ENCODE assay signal across 20 cellular contexts in the genomic region with DNA sequence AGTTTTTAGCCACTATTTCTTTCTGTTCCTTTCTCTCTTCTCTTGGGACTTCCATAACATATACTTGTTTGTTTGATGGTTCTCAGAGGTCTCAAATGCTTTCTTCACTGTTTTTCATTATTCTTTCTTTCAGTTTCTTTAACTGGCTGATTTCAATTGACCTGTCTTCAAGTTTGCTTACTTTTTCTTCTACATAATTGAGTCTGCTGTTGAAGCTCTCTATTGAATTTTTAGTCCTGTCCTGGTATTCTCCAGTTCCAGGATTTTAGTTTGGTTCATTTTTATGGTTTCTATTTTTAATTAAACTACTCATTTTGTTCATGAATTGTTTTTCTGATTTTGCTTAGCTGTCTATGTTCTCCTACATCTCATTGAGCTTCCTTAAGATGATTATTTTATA.
A peak's percentile ranks its signal among the peaks of the same experiment; 100 is the strongest.
DNase-seq lines count a peak whose midpoint lies in the region; ATAC-seq, FAIRE-seq and TF ChIP-seq lines count a peak whose summit lies in the region.
"Had no signal": no experiment of that assay in that cellular context is flagged by ENCODE, and none has a peak within 500 bp of the region (broad histone marks: within the 10 kb centered on the region; RNA-seq: fewer than 3 reads in every experiment).

No MANE protein-coding gene starts in this region.

- TF ChIP-seq CTCF in HepG2 (CRISPR knock-in tag; IDR thresholded peaks at IDR 0.05) (no peak), right lobe of liver (IDR thresholded peaks at IDR 0.05) (no peak), OCI-LY7 (conservative IDR thresholded peaks at IDR 0.05; ENCODE audit: low read length) (no peak), type B pancreatic cell (conservative IDR thresholded peaks at IDR 0.05) (no peak)

- no peak for TF ChIP-seq RAD21 in HepG2 (CRISPR knock-in tag; IDR thresholded peaks at IDR 0.05)

- in situ Hi-C loops in HepG2 (cut with HindIII; ENCODE audit: extremely low pct_ligation_motif_present, low pct_unique_long_range_greater_than_20kb), result no loop called here

- no peak for TF ChIP-seq EP300 in HepG2 (IDR thresholded peaks at IDR 0.05; ENCODE audit: low read depth in 2 of 2, low read length in 2 of 2)
- TF ChIP-seq EP300 in HepG2 (CRISPR knock-in tag; IDR thresholded peaks at IDR 0.05; ENCODE audit: borderline replicate concordance), result no peak

- H3K4me2 ChIP-seq in HepG2 (ENCODE audit: low read depth, low read length), result no peak overlapping the region
- H3K4me2 ChIP-seq in OCI-LY7 (ENCODE audit: low read length), result no peak overlapping the region
- H3K4me2 ChIP-seq: A549; BLaER1 treated with 17β-estradiol and CSF1 and Interleukin-3, amounts not matched to agents 10 nM and 100 nM had no signal

- H3K36me3 ChIP-seq in HepG2 (replicated peaks in 1 of 2; ENCODE audit: control insufficient read depth in 1 of 2, insufficient read depth in 2 of 2, low read length in 2 of 2) (no peaks in the 10 kb centered on the region), right lobe of liver (no peaks in the 10 kb centered on the region), OCI-LY7 (ENCODE audit: insufficient read depth, low read length) (no peaks in the 10 kb centered on the region)
- H3K36me3 ChIP-seq: BLaER1 treated with 17β-estradiol and CSF1 and Interleukin-3, amounts not matched to agents 10 nM and 100 nM had no signal

- intact Hi-C loops in HepG2 (cut with micrococcal nuclease; ENCODE audit: unreplicated experiment) (no loop called here), right lobe of liver (cut with DNase I) (no loop called here), OCI-LY7 (cut with micrococcal nuclease; ENCODE audit: unreplicated experiment) (no loop called here)

- no peak overlapping the region for H3K27ac ChIP-seq in HepG2 (ENCODE audit: extremely low read length, insufficient read depth, low read length)
- no peak overlapping the region for H3K27ac ChIP-seq in right lobe of liver
- H3K27ac ChIP-seq in OCI-LY7 (ENCODE audit: low read depth, low read length, poor library complexity, severe bottlenecking), result no peak overlapping the region
- H3K27ac ChIP-seq: 22Rv1; A549; BLaER1 treated with 17β-estradiol and CSF1 and Interleukin-3, amounts not matched to agents 10 nM and 100 nM; C4-2B had no signal

- no peaks in the 10 kb centered on the region for H3K4me1 Mint-ChIP-seq in type B pancreatic cell (ENCODE audit: unreplicated experiment)

- peaks cover 82% of the 10 kb centered on the region for H3K9me3 ChIP-seq in HepG2 (ENCODE audit: low read length)
- no peaks in the 10 kb centered on the region for H3K9me3 ChIP-seq in right lobe of liver
- peaks cover 20% of the 10 kb centered on the region for H3K9me3 ChIP-seq in OCI-LY7 (ENCODE audit: low read length)
- H3K9me3 ChIP-seq: A549 had no signal

- H3K27me3 ChIP-seq in HepG2 (ENCODE audit: control insufficient read depth in 1 of 2, insufficient read depth in 2 of 2, low read length in 2 of 2) (no peaks in the 10 kb centered on the region), right lobe of liver (no peaks in the 10 kb centered on the region)
- H3K27me3 ChIP-seq: BLaER1 treated with 17β-estradiol and CSF1 and Interleukin-3, amounts not matched to agents 10 nM and 100 nM had no signal

- TF ChIP-seq POLR2A in HepG2 (IDR thresholded peaks at IDR 0.05; ENCODE audit: insufficient read depth in 1 of 2, low read depth in 2 of 2, low read length in 2 of 2) (no peak), right lobe of liver (IDR thresholded peaks at IDR 0.05) (no peak)

- BruUV-seq in HepG2 (replicated peaks; lab: Mats Ljungman, UMichigan) (no TSS peak), OCI-LY7 (replicated peaks; lab: Mats Ljungman, UMichigan) (no TSS peak)

- H3K27ac Mint-ChIP-seq in type B pancreatic cell, result no peak overlapping the region
- H3K27ac Mint-ChIP-seq: B cell; CD4-positive, alpha-beta T cell; CD8-positive, alpha-beta T cell had no signal

- H3K36me3 Mint-ChIP-seq in type B pancreatic cell, result no peaks in the 10 kb centered on the region
- H3K36me3 Mint-ChIP-seq: CD8-positive, alpha-beta T cell had no signal

- no peaks in the 10 kb centered on the region for H3K27me3 Mint-ChIP-seq in type B pancreatic cell
- H3K27me3 Mint-ChIP-seq: B cell; CD4-positive, alpha-beta T cell had no signal

- DNase-seq in HepG2 (ENCODE audit: low spot score) (no peak), right lobe of liver (no peak), OCI-LY7 (ENCODE audit: low spot score) (peak; percentile 20), type B pancreatic cell (ENCODE audit: extremely low spot score, unreplicated experiment) (no peak)
- DNase-seq: AML-193; Caco-2; Calu3; CD4-positive, alpha-beta T cell; CD8-positive, alpha-beta T cell; DMS79 treated with DMSO at 0.1 percent for 48 hours; GF-D8 had no signal

- ATAC-seq in HepG2 (no peak), right lobe of liver (no peak), GM18867 (IDR thresholded peaks at IDR 0.05; ENCODE audit: unreplicated experiment) (no peak)
- ATAC-seq: A549; CD8-positive, alpha-beta T cell had no signal

- no peak overlapping the region for H2AFZ ChIP-seq in HepG2 (ENCODE audit: low read length)
- H2AFZ ChIP-seq in OCI-LY7 (ENCODE audit: low read length), result no peak overlapping the region

- H3K9ac ChIP-seq in HepG2 (ENCODE audit: insufficient read depth, low read depth, low read length), result no peak overlapping the region
- H3K9ac ChIP-seq: BLaER1 treated with 17β-estradiol and CSF1 and Interleukin-3, amounts not matched to agents 10 nM and 100 nM had no signal

- H3K9me2 ChIP-seq in OCI-LY7 (ENCODE audit: insufficient read depth, low read length), result peaks cover 4% of the 10 kb centered on the region; the same call in 1 of the 2 replicates

- POLR2A ChIA-PET in HepG2 (lab: Yijun Ruan, JAX) (no interaction called here), OCI-LY7 (lab: Charles Lee) (no interaction called here)

- peaks cover 10% of the 10 kb centered on the region for H3K9me3 Mint-ChIP-seq in type B pancreatic cell

- FAIRE-seq in HepG2 (lab: Jason Lieb, UNC), result no peak
- FAIRE-seq: A549, D721Med, G401.6, GM12891 had no signal

- CTCF ChIA-PET in HepG2 (lab: Yijun Ruan, JAX; ENCODE audit: low intra/inter-chr PET ratio, low total read pairs) (no interaction called here), OCI-LY7 (lab: Charles Lee; ENCODE audit: unreplicated experiment) (no interaction called here)

- H3K4me1 ChIP-seq in HepG2 (ENCODE audit: insufficient read depth, low read length) (no peaks in the 10 kb centered on the region), right lobe of liver (no peaks in the 10 kb centered on the region), OCI-LY7 (ENCODE audit: insufficient read depth, low read length, poor library complexity, severe bottlenecking) (peaks cover 9% of the 10 kb centered on the region)
- H3K4me1 ChIP-seq: A549, Caco-2 had no signal

- H3K4me3 Mint-ChIP-seq in type B pancreatic cell, result no peak overlapping the region
- H3K4me3 Mint-ChIP-seq: B cell; CD4-positive, alpha-beta T cell; CD8-positive, alpha-beta T cell had no signal

- H4K20me1 ChIP-seq in HepG2 (ENCODE audit: insufficient read depth, low read length) (no peaks in the 10 kb centered on the region), OCI-LY7 (ENCODE audit: insufficient read depth, low read length) (no peaks in the 10 kb centered on the region)
- H4K20me1 ChIP-seq: BLaER1 treated with 17β-estradiol and CSF1 and Interleukin-3, amounts not matched to agents 10 nM and 100 nM had no signal

- H3K79me2 ChIP-seq in HepG2 (ENCODE audit: insufficient read depth, low read length) (no peaks in the 10 kb centered on the region), OCI-LY7 (ENCODE audit: insufficient read depth, low read depth, low read length) (no peaks in the 10 kb centered on the region; the same call in 1 of the 2 replicates)

- H3K4me3 ChIP-seq in HepG2 (replicated peaks in 1 of 3; ENCODE audit: insufficient read depth in 1 of 3, low read depth in 2 of 3, low read length in 3 of 3), result no peak overlapping the region
- no peak overlapping the region for H3K4me3 ChIP-seq in right lobe of liver
- H3K4me3 ChIP-seq in OCI-LY7 (ENCODE audit: low read depth, low read length, poor library complexity, severe bottlenecking), result no peak overlapping the region
- H3K4me3 ChIP-seq: A549; BLaER1 treated with 17β-estradiol and CSF1 and Interleukin-3, amounts not matched to agents 10 nM and 100 nM had no signal

TF ChIP-seq in HepG2, 621 proteins besides CTCF, POLR2A, EP300 and RAD21:
- TF ChIP-seq HNF4A (CRISPR knock-in tag; IDR thresholded peaks at IDR 0.05) (no peak), ZNF160 (CRISPR knock-in tag; IDR thresholded peaks at IDR 0.05) (peak; percentile 70; the same call in 1 of the 2 replicates), KDM5A (IDR thresholded peaks at IDR 0.05; ENCODE audit: borderline replicate concordance, low read length) (no peak), GTF3A (CRISPR knock-in tag; conservative IDR thresholded peaks at IDR 0.05) (no peak), HMGXB3 (CRISPR knock-in tag; IDR thresholded peaks at IDR 0.05; ENCODE audit: borderline replicate concordance) (no peak), NFIB (CRISPR knock-in tag; IDR thresholded peaks at IDR 0.05; ENCODE audit: borderline replicate concordance) (no peak)
